In genomic region chr6:161486903-161487531, GRCh38 we compare ENCODE assay signal across 22 cellular contexts.
DNase-seq lines count a peak whose midpoint lies in the region; ATAC-seq, FAIRE-seq and TF ChIP-seq lines count a peak whose summit lies in the region.
"Had no signal": no experiment of that assay in that cellular context is flagged by ENCODE, and none has a peak within 500 bp of the region (broad histone marks: within the 10 kb centered on the region; RNA-seq: fewer than 3 reads in every experiment).

No MANE protein-coding gene starts in this region.

- peak overlapping the region; percentile 8 for H3K18ac ChIP-seq in mesendoderm (ENCODE audit: low read length)

- DNase-seq in Caki2 (ENCODE audit: low read depth): peak; percentile 35
- peak; percentile 60 for DNase-seq in M059J (ENCODE audit: low read depth)
- DNase-seq in bronchial epithelial cell (ENCODE audit: low read depth): peak; percentile 73
- DNase-seq in mesendoderm: no peak
- DNase-seq in testis: no peak
- DNase-seq in NCI-H82 (lab: John Stamatoyannopoulos, UW): no peak
- DNase-seq in EL: no peak
- DNase-seq: activated CD4-positive, alpha-beta T cell treated with anti-CD3 and anti-CD28 coated beads for 1 hour; activated CD8-positive, alpha-beta memory T cell treated with anti-CD3 and anti-CD28 coated beads for 24 hours; activated naive CD4-positive, alpha-beta T cell treated with anti-CD3 and anti-CD28 coated beads, Interleukin-2, amount 50 U/mL, for 16 hours; activated T-cell treated with anti-CD3 and anti-CD28 coated beads, Interleukin-2, amount 50 U/mL, for 48 hours; AML-193; kidney; natural killer cell; Peyer's patch; posterior cingulate gyrus; stimulated activated CD4-positive, alpha-beta T cell treated with anti-CD3 and anti-CD28 coated beads, Interleukin-12 subunit alpha, Interleukin-12 subunit beta, amount 100 ng/mL, for 4 hours had no signal

- no peak overlapping the region for H3K23ac ChIP-seq in mesendoderm (ENCODE audit: low read length)

- intact Hi-C loops in testis (cut with DNase I; ENCODE audit: low total_unique reads): no loop called here

- no peak overlapping the region for H2BK5ac ChIP-seq in mesendoderm (ENCODE audit: low read length)

- peak; percentile 76 for FAIRE-seq in bronchial epithelial cell (lab: Jason Lieb, UNC)
- FAIRE-seq: colon, endometrium, HepG2 had no signal

- no CpG with 5 or more reads among the region's 5 CpGs for WGBS in mesendoderm (ENCODE audit: extremely low coverage, insufficient coverage, low lambda C conversion rate)
- WGBS in testis, 2 donors: 93 to 95% methylated on average over 5 of the region's 5 CpGs

- H3K36me3 ChIP-seq in bronchial epithelial cell (ENCODE audit: control insufficient read depth, insufficient read depth, low read length) (no peaks in the 10 kb centered on the region), mesendoderm (ENCODE audit: control insufficient read depth, insufficient read depth, low read length) (no peaks in the 10 kb centered on the region), testis (ENCODE audit: low read depth, missing control alignments) (no peaks in the 10 kb centered on the region)
- H3K36me3 ChIP-seq: ascending aorta, Peyer's patch had no signal

- H2AK5ac ChIP-seq in mesendoderm (ENCODE audit: low read length): no peak overlapping the region

- no peaks in the 10 kb centered on the region for H3K9me3 ChIP-seq in testis
- H3K9me3 ChIP-seq: ascending aorta, Peyer's patch had no signal

- in situ Hi-C loops in Caki2 (cut with HindIII; ENCODE audit: low pct_unique_long_range_greater_than_20kb, low sequenced_read_pairs): no loop called here

- H3K4me2 ChIP-seq in mesendoderm (ENCODE audit: low read length): no peak overlapping the region

- H3K9ac ChIP-seq in mesendoderm (ENCODE audit: low read length): no peak overlapping the region

- H4K8ac ChIP-seq in mesendoderm (ENCODE audit: low read depth, low read length): no peak overlapping the region

- TF ChIP-seq POLR2A in testis (IDR thresholded peaks at IDR 0.05): no peak

- no peak for ATAC-seq in HG03280 (IDR thresholded peaks at IDR 0.05; ENCODE audit: unreplicated experiment)
- ATAC-seq: HepG2, natural killer cell had no signal

- no peak overlapping the region for H3K56ac ChIP-seq in mesendoderm (ENCODE audit: low read length)

- H3K79me1 ChIP-seq in mesendoderm (ENCODE audit: low read length): no peaks in the 10 kb centered on the region

- no peak overlapping the region for H4K5ac ChIP-seq in mesendoderm (ENCODE audit: low read length)

- H3K27ac ChIP-seq in mesendoderm (ENCODE audit: low read depth, low read length): no peak overlapping the region
- no peak overlapping the region for H3K27ac ChIP-seq in testis
- H3K27ac ChIP-seq: ascending aorta, Peyer's patch had no signal

- H3K4me1 ChIP-seq in mesendoderm (ENCODE audit: control insufficient read depth, low read depth, low read length) (no peaks in the 10 kb centered on the region), testis (no peaks in the 10 kb centered on the region)
- H3K4me1 ChIP-seq: ascending aorta, Peyer's patch had no signal

- no peaks in the 10 kb centered on the region for H3K27me3 ChIP-seq in bronchial epithelial cell (ENCODE audit: control insufficient read depth, insufficient read depth, low read length)
- no peaks in the 10 kb centered on the region for H3K27me3 ChIP-seq in mesendoderm (ENCODE audit: insufficient read depth, low read length, poor library complexity)
- no peaks in the 10 kb centered on the region for H3K27me3 ChIP-seq in testis
- H3K27me3 ChIP-seq: ascending aorta, Peyer's patch had no signal

- H3K4ac ChIP-seq in mesendoderm (ENCODE audit: low read depth, low read length): peak overlapping the region; percentile 67

- H2BK15ac ChIP-seq in mesendoderm (replicated peaks; ENCODE audit: low read depth): peak overlapping the region; percentile 4

- H3K79me2 ChIP-seq in mesendoderm (ENCODE audit: control insufficient read depth, insufficient read depth, low read length): no peaks in the 10 kb centered on the region

- no peak overlapping the region for H3K4me3 ChIP-seq in bronchial epithelial cell (ENCODE audit: low read depth, low read length)
- H3K4me3 ChIP-seq in mesendoderm (ENCODE audit: low read length): no peak overlapping the region
- H3K4me3 ChIP-seq in testis: no peak overlapping the region
- H3K4me3 ChIP-seq: ascending aorta, Peyer's patch had no signal

- H2BK120ac ChIP-seq in mesendoderm (ENCODE audit: low read depth, low read length): peak overlapping the region; percentile 32

- no peak for TF ChIP-seq CTCF in bronchial epithelial cell (IDR thresholded peaks at IDR 0.05; ENCODE audit: insufficient read depth, low read length, severe bottlenecking)
- no peak for TF ChIP-seq CTCF in testis (IDR thresholded peaks at IDR 0.05)

Comparison
In these comparisons a context has a peak if more than half of its experiments do, and no peak if none do; other contexts are left out.
1. DNase-seq: peak in Caki2 (single experiment), M059J (single experiment) and bronchial epithelial cell (single experiment); none in mesendoderm (single experiment), testis (single experiment), NCI-H82 (single experiment) and EL (single experiment).